23 cellular contexts compared by ENCODE assay signal in the genomic region with DNA sequence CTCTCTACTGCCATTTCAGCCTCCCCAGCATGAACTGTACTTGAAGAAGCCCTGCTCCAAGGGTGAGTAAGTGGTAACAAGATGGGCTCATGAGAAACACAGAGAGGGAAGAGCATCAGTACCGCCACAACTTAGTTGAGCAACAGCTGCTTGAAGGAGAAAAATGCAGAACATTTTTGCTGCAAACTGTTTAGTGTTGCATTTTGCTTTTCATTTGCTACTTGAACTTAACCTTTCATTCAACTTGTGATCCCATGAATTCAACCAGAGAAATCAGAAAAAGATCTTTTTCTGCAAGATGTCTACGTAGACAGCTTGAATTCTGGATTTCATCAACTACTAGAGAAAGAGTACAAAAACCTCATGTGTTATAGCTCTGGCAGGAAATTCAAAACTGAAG. TPM values are rescaled to one million over a fixed set of nuclear protein-coding genes. Genes with fewer than 3 reads are reported as not detected.
A peak's percentile ranks its signal among the peaks of the same experiment; 100 is the strongest.
DNase-seq lines count a peak whose midpoint lies in the region; ATAC-seq and TF ChIP-seq lines count a peak whose summit lies in the region.
"Had no signal": no experiment of that assay in that cellular context is flagged by ENCODE, and none has a peak within 500 bp of the region (broad histone marks: within the 10 kb centered on the region; RNA-seq: fewer than 3 reads in every experiment).

No MANE protein-coding gene starts in this region.

- no peaks in the 10 kb centered on the region for H3K27me3 Mint-ChIP-seq in nephron (ENCODE audit: low read depth)
- H3K27me3 Mint-ChIP-seq: activated CD4-positive, alpha-beta T cell treated with anti-CD3 and anti-CD28 coated beads, Interleukin-2, amount 10 ng/mL, durations not matched to agents 24 days and 14 days; CD8-positive, alpha-beta memory T cell; IgD-negative memory B cell; stimulated activated memory B cell treated with anti-CD40 and anti-IgM and Interleukin-4, amounts not matched to agents 10 μg/mL and 1 μg/mL and 100 μg/mL, for 72 hours; T-helper 17 cell had no signal

- no peaks in the 10 kb centered on the region for H3K36me3 Mint-ChIP-seq in nephron (ENCODE audit: low read depth)
- H3K36me3 Mint-ChIP-seq: activated naive CD8-positive, alpha-beta T cell treated with anti-CD3 and anti-CD28 coated beads for 36 hours; CD8-positive, alpha-beta memory T cell; stimulated activated memory B cell treated with anti-CD40 and anti-IgM and Interleukin-4, amounts not matched to agents 10 μg/mL and 1 μg/mL and 100 μg/mL, for 72 hours had no signal

- no peak for TF ChIP-seq CTCF in DOHH2 (IDR thresholded peaks at IDR 0.05; ENCODE audit: low read depth, low read length, poor library complexity, severe bottlenecking)
- TF ChIP-seq CTCF in SK-N-SH (IDR thresholded peaks at IDR 0.05): no peak
- TF ChIP-seq CTCF in fibroblast of lung (conservative IDR thresholded peaks at IDR 0.05 in 1 of 2, IDR thresholded peaks at IDR 0.05 in 1 of 2; ENCODE audit: low read depth in 1 of 2, low read length in 2 of 2): no peak
- no peak for TF ChIP-seq CTCF in nephron (IDR thresholded peaks at IDR 0.05; ENCODE audit: unreplicated experiment in 3 of 3)
- no peak for TF ChIP-seq CTCF in gastrocnemius medialis (IDR thresholded peaks at IDR 0.05 in 4 of 5, conservative IDR thresholded peaks at IDR 0.05 in 1 of 5)

- H3K4me3 Mint-ChIP-seq in nephron: no peak overlapping the region
- H3K4me3 Mint-ChIP-seq: activated CD4-positive, alpha-beta T cell treated with anti-CD3 and anti-CD28 coated beads, Interleukin-2, amount 10 ng/mL, durations not matched to agents 24 days and 14 days; activated naive CD8-positive, alpha-beta T cell treated with anti-CD3 and anti-CD28 coated beads for 36 hours; CD8-positive, alpha-beta memory T cell; IgD-negative memory B cell; nephron progenitor cell; stimulated activated memory B cell treated with anti-CD40 and anti-IgM and Interleukin-4, amounts not matched to agents 10 μg/mL and 1 μg/mL and 100 μg/mL, for 72 hours; T-helper 17 cell had no signal

- H3K4me1 Mint-ChIP-seq in nephron: peaks cover 35% of the 10 kb centered on the region
- H3K4me1 Mint-ChIP-seq: activated CD4-positive, alpha-beta T cell treated with anti-CD3 and anti-CD28 coated beads, Interleukin-2, amount 10 ng/mL, durations not matched to agents 24 days and 14 days; activated naive CD8-positive, alpha-beta T cell treated with anti-CD3 and anti-CD28 coated beads for 36 hours had no signal

- 78% methylated on average over 2 of the region's 2 CpGs for WGBS in SK-N-SH (ENCODE audit: low lambda C conversion rate)

- peak in 1 of 2 experiments; percentile 6; a peak in 1 of 4 replicates for TF ChIP-seq EP300 in SK-N-SH (IDR thresholded peaks at IDR 0.05; ENCODE audit: borderline replicate concordance in 1 of 2, low read depth in 1 of 2, low read length in 1 of 2)

- H3K9ac ChIP-seq in SK-N-SH: no peak overlapping the region
- H3K9ac ChIP-seq in fibroblast of lung (ENCODE audit: insufficient read depth, low read length): no peak overlapping the region

- POLR2A ChIA-PET in SK-N-SH (lab: Yijun Ruan, JAX): no interaction called here

- peaks cover 100% of the 10 kb centered on the region for H3K4me1 ChIP-seq in DOHH2 (ENCODE audit: control insufficient read depth, low read length)
- H3K4me1 ChIP-seq in SK-N-SH (ENCODE audit: control insufficient read depth in 1 of 2, insufficient read depth in 2 of 2, low read depth in 1 of 2, low read length in 1 of 2): peaks cover 18 to 19% of the 10 kb centered on the region in 2 experiments
- H3K4me1 ChIP-seq in fibroblast of lung (ENCODE audit: control insufficient read depth, extremely low read depth, insufficient read depth, low read length): peaks cover 2% of the 10 kb centered on the region
- no peaks in the 10 kb centered on the region for H3K4me1 ChIP-seq in gastrocnemius medialis

- in situ Hi-C loops in gastrocnemius medialis (cut with MboI; ENCODE audit: low sequenced_read_pairs in 4 of 4): no loop called here

- intact Hi-C loops in gastrocnemius medialis (cut with DNase I; ENCODE audit: low total_unique reads): no loop called here

- peaks cover 35% of the 10 kb centered on the region for H3F3A ChIP-seq in DOHH2 (ENCODE audit: control insufficient read depth, insufficient read depth)
- H3F3A ChIP-seq in SK-N-SH (replicated peaks; ENCODE audit: insufficient read depth): no peaks in the 10 kb centered on the region

- H2AFZ ChIP-seq in SK-N-SH (ENCODE audit: low read depth): no peak overlapping the region
- H2AFZ ChIP-seq in fibroblast of lung (ENCODE audit: low read length): no peak overlapping the region

- H3K4me2 ChIP-seq in DOHH2 (ENCODE audit: low read length) (peak overlapping the region; percentile 78), SK-N-SH (0 out of 2 replicates have a peak overlapping the region, but pooled peaks have one; percentile 24), fibroblast of lung (ENCODE audit: extremely low read depth, insufficient read depth, low read length) (no peak overlapping the region)

- H3K9me3 Mint-ChIP-seq in nephron: no peaks in the 10 kb centered on the region
- H3K9me3 Mint-ChIP-seq: activated CD4-positive, alpha-beta T cell treated with anti-CD3 and anti-CD28 coated beads, Interleukin-2, amount 10 ng/mL, durations not matched to agents 24 days and 14 days; activated naive CD8-positive, alpha-beta T cell treated with anti-CD3 and anti-CD28 coated beads for 36 hours; activated T-helper 2 cell treated with anti-CD3 and anti-CD28 coated beads, Interferon-gamma antibody, Interleukin-2, Interleukin-4, amounts not matched to agents 10 μg/mL and 5 μg/mL and 100 μg/mL, durations not matched to agents 14 hours and 24 hours and 36 hours; CD8-positive, alpha-beta memory T cell; IgD-negative memory B cell; nephron progenitor cell; stimulated activated memory B cell treated with anti-CD40 and anti-IgM and Interleukin-4, amounts not matched to agents 10 μg/mL and 1 μg/mL and 100 μg/mL, for 72 hours had no signal

- ATAC-seq in HG03432 (IDR thresholded peaks at IDR 0.05; ENCODE audit: unreplicated experiment) (no peak), gastrocnemius medialis (no peak), HG02759 (IDR thresholded peaks at IDR 0.05; ENCODE audit: unreplicated experiment) (no peak)
- ATAC-seq: HCT116; stimulated activated memory B cell treated with anti-CD40 and anti-IgM and Interleukin-4, amounts not matched to agents 10 μg/mL and 1 μg/mL and 100 μg/mL, for 72 hours; T-helper 17 cell had no signal

- no peaks in the 10 kb centered on the region for H3K27me3 ChIP-seq in DOHH2 (ENCODE audit: control insufficient read depth, low read length)
- no peaks in the 10 kb centered on the region for H3K27me3 ChIP-seq in SK-N-SH (ENCODE audit: insufficient read depth)
- no peaks in the 10 kb centered on the region for H3K27me3 ChIP-seq in fibroblast of lung (ENCODE audit: control insufficient read depth, insufficient read depth, low read length)
- no peaks in the 10 kb centered on the region for H3K27me3 ChIP-seq in gastrocnemius medialis

- no peak for TF ChIP-seq RAD21 in SK-N-SH (IDR thresholded peaks at IDR 0.05; ENCODE audit: low read length)

- H3K36me3 ChIP-seq in DOHH2 (ENCODE audit: control insufficient read depth, low read length) (peaks cover 38% of the 10 kb centered on the region), SK-N-SH (replicated peaks in 1 of 2; ENCODE audit: control insufficient read depth in 1 of 2, insufficient read depth in 2 of 2, low read length in 1 of 2) (no peaks in the 10 kb centered on the region), fibroblast of lung (ENCODE audit: control insufficient read depth, insufficient read depth, low read length) (no peaks in the 10 kb centered on the region), gastrocnemius medialis (no peaks in the 10 kb centered on the region)

- H3K79me2 ChIP-seq in DOHH2 (ENCODE audit: control insufficient read depth, low read length) (peaks cover 73% of the 10 kb centered on the region), SK-N-SH (ENCODE audit: insufficient read depth) (no peaks in the 10 kb centered on the region), fibroblast of lung (ENCODE audit: control insufficient read depth, insufficient read depth, low read length) (no peaks in the 10 kb centered on the region)

- H3K27ac Mint-ChIP-seq in nephron: peak overlapping the region in 2 of 3 experiments; percentile 32 to 88
- H3K27ac Mint-ChIP-seq: activated CD4-positive, alpha-beta T cell treated with anti-CD3 and anti-CD28 coated beads, Interleukin-2, amount 10 ng/mL, durations not matched to agents 24 days and 14 days; activated naive CD8-positive, alpha-beta T cell treated with anti-CD3 and anti-CD28 coated beads for 36 hours; activated T-helper 2 cell treated with anti-CD3 and anti-CD28 coated beads, Interferon-gamma antibody, Interleukin-2, Interleukin-4, amounts not matched to agents 10 μg/mL and 5 μg/mL and 100 μg/mL, durations not matched to agents 14 hours and 24 hours and 36 hours; CD8-positive, alpha-beta memory T cell; IgD-negative memory B cell; nephron progenitor cell; T-helper 17 cell had no signal

- TF ChIP-seq POLR2A in gastrocnemius medialis (IDR thresholded peaks at IDR 0.05): no peak

- DNase-seq in SK-N-SH: no peak
- DNase-seq in fibroblast of lung (ENCODE audit: low read depth in 2 of 2): peak; percentile 54 to 56
- DNase-seq in gastrocnemius medialis: no peak
- DNase-seq in SHP77 treated with DMSO at 0.1 percent for 48 hours (lab: John Stamatoyannopoulos, UW): no peak
- DNase-seq: activated CD4-positive, alpha-beta T cell treated with anti-CD3 and anti-CD28 coated beads, Interleukin-2, amount 10 ng/mL, durations not matched to agents 24 days and 14 days; activated naive CD8-positive, alpha-beta T cell treated with anti-CD3 and anti-CD28 coated beads for 36 hours; CD8-positive, alpha-beta memory T cell; DMS79; NCI-H146; NCI-H774; nephron progenitor cell; SHP77; stimulated activated CD4-positive, alpha-beta T cell treated with anti-CD3 and anti-CD28 coated beads, Interleukin-1b, Interleukin-23, amount 100 ng/mL, for 48 hours; T-helper 17 cell had no signal

- H3K27ac ChIP-seq in DOHH2 (ENCODE audit: low read depth, low read length) (peak overlapping the region; percentile 99), SK-N-SH (ENCODE audit: low read depth in 2 of 2, low read length in 1 of 2) (peak overlapping the region; percentile 51 to 65; a peak in 2 of 4 replicates), fibroblast of lung (ENCODE audit: insufficient read depth, low read length) (no peak overlapping the region), gastrocnemius medialis (no peak overlapping the region)
- H3K27ac ChIP-seq: HL-60 had no signal

- peak overlapping the region; percentile 65 for H3K4me3 ChIP-seq in DOHH2 (ENCODE audit: low read length)
- no peak overlapping the region for H3K4me3 ChIP-seq in SK-N-SH (ENCODE audit: low read depth in 2 of 2, low read length in 1 of 2)
- H3K4me3 ChIP-seq in fibroblast of lung (replicated peaks in 1 of 4; ENCODE audit: control extremely low read depth in 1 of 4, insufficient read depth in 1 of 4, low read depth in 3 of 4, low read length in 4 of 4): no peak overlapping the region
- H3K4me3 ChIP-seq in gastrocnemius medialis: no peak overlapping the region

- H3K9me3 ChIP-seq in DOHH2 (ENCODE audit: control insufficient read depth, insufficient read depth, low read length) (no peaks in the 10 kb centered on the region), SK-N-SH (no peaks in the 10 kb centered on the region), fibroblast of lung (ENCODE audit: control insufficient read depth, insufficient read depth, low read depth, low read length) (no peaks in the 10 kb centered on the region), gastrocnemius medialis (no peaks in the 10 kb centered on the region)

- H3K9me2 ChIP-seq in DOHH2 (replicated peaks; ENCODE audit: control insufficient read depth, low read length) (no peaks in the 10 kb centered on the region), SK-N-SH (no peaks in the 10 kb centered on the region)

- CTCF ChIA-PET in SK-N-SH (lab: Yijun Ruan, JAX): interaction anchor here (0.8 to 1.3 kb wide), 2 partner anchors 13 to 140 kb away, joined by 3 to 4 read pairs; no protein-coding TSS in a partner anchor

- H4K20me1 ChIP-seq in DOHH2 (ENCODE audit: control insufficient read depth, insufficient read depth, low read depth, low read length): no peaks in the 10 kb centered on the region
- H4K20me1 ChIP-seq in SK-N-SH (ENCODE audit: insufficient read depth): no peaks in the 10 kb centered on the region
- no peaks in the 10 kb centered on the region for H4K20me1 ChIP-seq in fibroblast of lung (ENCODE audit: control insufficient read depth, extremely low read depth, insufficient read depth, low read length)

RNA-seq across cellular contexts. Expression of a gene that starts 40.7 kb away (rescaled TPM):
- polyA plus RNA-seq in SK-N-SH (2012; rRNA removed) (10.0 and 13.9 TPM in 2 replicates), fibroblast of lung (0.79 and 2.7 TPM in 2 replicates)
- polyA plus RNA-seq in SK-N-SH (2012; cell fraction: cytosol; rRNA removed): 11.8 and 14.5 TPM in 2 replicates
- polyA plus RNA-seq in SK-N-SH (2012; cell fraction: nucleus; rRNA removed): 8.9 and 16.1 TPM in 2 replicates
- total RNA-seq in fibroblast of lung (0.50 and 1.3 TPM in 2 replicates), gastrocnemius medialis (100 to 1,000 TPM; 125 to 171 (median 149) TPM)
- 0.44 and 1.3 TPM in 2 replicates for polyA plus RNA-seq in fibroblast of lung (2012)
- 0.94 and 5.1 TPM in 2 replicates for polyA minus RNA-seq in fibroblast of lung (ENCODE audit: low replicate concordance)

Comparison
In these comparisons a context has a peak if more than half of its experiments do, and no peak if none do; other contexts are left out.
1. H3K27ac ChIP-seq: peak in DOHH2 (single experiment) and SK-N-SH (2 of 2); none in fibroblast of lung (single experiment) and gastrocnemius medialis (0 of 4).
2. DNase-seq: peak in fibroblast of lung (2 of 2); none in SK-N-SH (single experiment), gastrocnemius medialis (0 of 2) and SHP77 treated with DMSO at 0.1 percent for 48 hours (single experiment).
3. RNA of a gene that starts 40.7 kb away (total RNA-seq): 125 to 171 TPM in gastrocnemius medialis; 0.50 to 1.3 TPM in fibroblast of lung; every median in the first group is over 10 times any median in the second.